1 cellular context compared by ENCODE assay signal in the genomic region with DNA sequence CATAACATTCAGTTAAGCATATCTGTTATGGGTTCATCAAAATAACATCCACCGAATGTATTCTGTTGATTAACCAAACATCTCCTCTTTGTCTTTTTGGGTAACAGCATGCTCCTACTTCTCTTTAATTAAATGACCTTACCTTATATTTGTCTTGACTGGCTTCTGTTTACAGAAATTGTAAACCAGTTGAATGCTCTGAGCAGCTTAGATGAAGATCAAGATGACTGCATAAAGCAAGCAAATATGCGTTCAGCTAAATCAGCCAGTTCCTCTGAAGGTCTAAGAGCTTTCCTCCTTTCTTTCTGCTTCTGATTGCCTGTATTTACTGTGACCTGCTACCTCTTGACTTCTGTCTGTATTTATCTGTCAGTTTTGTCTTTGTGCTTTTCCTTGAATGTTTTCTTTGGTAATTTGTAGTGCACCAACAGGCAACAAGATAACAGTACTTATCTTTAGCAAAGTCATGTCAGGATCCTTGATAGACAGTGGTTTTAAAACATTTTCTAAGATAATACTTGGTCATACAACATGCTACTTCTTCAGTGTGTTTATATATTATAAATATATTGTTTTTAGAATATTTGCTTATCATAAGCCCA.
TF ChIP-seq lines count a peak whose summit lies in the region.

No MANE protein-coding gene starts in this region.

TF ChIP-seq in K562, 482 proteins besides CTCF, POLR2A, EP300 and RAD21 (continued from another document):
- TF ChIP-seq, protein P1, sequence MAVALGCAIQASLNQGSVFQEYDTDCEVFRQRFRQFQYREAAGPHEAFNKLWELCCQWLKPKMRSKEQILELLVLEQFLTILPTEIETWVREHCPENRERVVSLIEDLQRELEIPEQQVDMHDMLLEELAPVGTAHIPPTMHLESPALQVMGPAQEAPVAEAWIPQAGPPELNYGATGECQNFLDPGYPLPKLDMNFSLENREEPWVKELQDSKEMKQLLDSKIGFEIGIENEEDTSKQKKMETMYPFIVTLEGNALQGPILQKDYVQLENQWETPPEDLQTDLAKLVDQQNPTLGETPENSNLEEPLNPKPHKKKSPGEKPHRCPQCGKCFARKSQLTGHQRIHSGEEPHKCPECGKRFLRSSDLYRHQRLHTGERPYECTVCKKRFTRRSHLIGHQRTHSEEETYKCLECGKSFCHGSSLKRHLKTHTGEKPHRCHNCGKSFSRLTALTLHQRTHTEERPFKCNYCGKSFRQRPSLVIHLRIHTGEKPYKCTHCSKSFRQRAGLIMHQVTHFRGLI (CRISPR knock-in tag; IDR thresholded peaks at IDR 0.05) = no peak
- TF ChIP-seq MED1 (CRISPR knock-in tag; IDR thresholded peaks at IDR 0.05; ENCODE audit: borderline replicate concordance) = no peak
- TF ChIP-seq NCOA1 (IDR thresholded peaks at IDR 0.05; ENCODE audit: low read depth) = no peak
- no peak for TF ChIP-seq PRMT5 (CRISPR knock-in tag; IDR thresholded peaks at IDR 0.05)
- no peak for TF ChIP-seq ZNF165 (CRISPR knock-in tag; IDR thresholded peaks at IDR 0.05; ENCODE audit: borderline replicate concordance)
- TF ChIP-seq, protein P2, sequence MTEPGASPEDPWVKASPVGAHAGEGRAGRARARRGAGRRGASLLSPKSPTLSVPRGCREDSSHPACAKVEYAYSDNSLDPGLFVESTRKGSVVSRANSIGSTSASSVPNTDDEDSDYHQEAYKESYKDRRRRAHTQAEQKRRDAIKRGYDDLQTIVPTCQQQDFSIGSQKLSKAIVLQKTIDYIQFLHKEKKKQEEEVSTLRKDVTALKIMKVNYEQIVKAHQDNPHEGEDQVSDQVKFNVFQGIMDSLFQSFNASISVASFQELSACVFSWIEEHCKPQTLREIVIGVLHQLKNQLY (CRISPR knock-in tag; conservative IDR thresholded peaks at IDR 0.05) = no peak
- peak; percentile 62 for TF ChIP-seq TEAD4 (IDR thresholded peaks at IDR 0.05; ENCODE audit: low read length)
- TF ChIP-seq TEAD4 (CRISPR knock-in tag; IDR thresholded peaks at IDR 0.05; ENCODE audit: borderline replicate concordance) = no peak
- no peak for TF ChIP-seq ZKSCAN1 (IDR thresholded peaks at IDR 0.05; ENCODE audit: low read depth, low read length)
- TF ChIP-seq ZBTB12 (CRISPR knock-in tag; IDR thresholded peaks at IDR 0.05) = no peak
- TF ChIP-seq TRIM24 (IDR thresholded peaks at IDR 0.05) = 0 out of 4 replicates have a peak, but pooled peaks have one; percentile 14 to 24
- no peak for TF ChIP-seq RNF2 (IDR thresholded peaks at IDR 0.05)
- TF ChIP-seq, protein P3, sequence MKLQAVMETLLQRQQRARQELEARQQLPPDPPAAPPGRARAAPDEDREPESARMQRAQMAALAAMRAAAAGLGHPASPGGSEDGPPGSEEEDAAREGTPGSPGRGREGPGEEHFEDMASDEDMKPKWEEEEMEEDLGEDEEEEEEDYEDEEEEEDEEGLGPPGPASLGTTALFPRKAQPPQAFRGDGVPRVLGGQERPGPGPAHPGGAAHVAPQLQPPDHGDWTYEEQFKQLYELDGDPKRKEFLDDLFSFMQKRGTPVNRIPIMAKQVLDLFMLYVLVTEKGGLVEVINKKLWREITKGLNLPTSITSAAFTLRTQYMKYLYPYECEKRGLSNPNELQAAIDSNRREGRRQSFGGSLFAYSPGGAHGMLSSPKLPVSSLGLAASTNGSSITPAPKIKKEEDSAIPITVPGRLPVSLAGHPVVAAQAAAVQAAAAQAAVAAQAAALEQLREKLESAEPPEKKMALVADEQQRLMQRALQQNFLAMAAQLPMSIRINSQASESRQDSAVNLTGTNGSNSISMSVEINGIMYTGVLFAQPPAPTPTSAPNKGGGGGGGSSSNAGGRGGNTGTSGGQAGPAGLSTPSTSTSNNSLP (IDR thresholded peaks at IDR 0.05; ENCODE audit: borderline replicate concordance, low read depth, low read length) = no peak
- TF ChIP-seq PREB (CRISPR knock-in tag; IDR thresholded peaks at IDR 0.05) = no peak
- TF ChIP-seq, protein P4, sequence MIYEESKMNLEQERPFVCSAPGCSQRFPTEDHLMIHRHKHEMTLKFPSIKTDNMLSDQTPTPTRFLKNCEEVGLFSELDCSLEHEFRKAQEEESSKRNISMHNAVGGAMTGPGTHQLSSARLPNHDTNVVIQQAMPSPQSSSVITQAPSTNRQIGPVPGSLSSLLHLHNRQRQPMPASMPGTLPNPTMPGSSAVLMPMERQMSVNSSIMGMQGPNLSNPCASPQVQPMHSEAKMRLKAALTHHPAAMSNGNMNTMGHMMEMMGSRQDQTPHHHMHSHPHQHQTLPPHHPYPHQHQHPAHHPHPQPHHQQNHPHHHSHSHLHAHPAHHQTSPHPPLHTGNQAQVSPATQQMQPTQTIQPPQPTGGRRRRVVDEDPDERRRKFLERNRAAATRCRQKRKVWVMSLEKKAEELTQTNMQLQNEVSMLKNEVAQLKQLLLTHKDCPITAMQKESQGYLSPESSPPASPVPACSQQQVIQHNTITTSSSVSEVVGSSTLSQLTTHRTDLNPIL (CRISPR knock-in tag; IDR thresholded peaks at IDR 0.05) = no peak
- TF ChIP-seq, protein P5, sequence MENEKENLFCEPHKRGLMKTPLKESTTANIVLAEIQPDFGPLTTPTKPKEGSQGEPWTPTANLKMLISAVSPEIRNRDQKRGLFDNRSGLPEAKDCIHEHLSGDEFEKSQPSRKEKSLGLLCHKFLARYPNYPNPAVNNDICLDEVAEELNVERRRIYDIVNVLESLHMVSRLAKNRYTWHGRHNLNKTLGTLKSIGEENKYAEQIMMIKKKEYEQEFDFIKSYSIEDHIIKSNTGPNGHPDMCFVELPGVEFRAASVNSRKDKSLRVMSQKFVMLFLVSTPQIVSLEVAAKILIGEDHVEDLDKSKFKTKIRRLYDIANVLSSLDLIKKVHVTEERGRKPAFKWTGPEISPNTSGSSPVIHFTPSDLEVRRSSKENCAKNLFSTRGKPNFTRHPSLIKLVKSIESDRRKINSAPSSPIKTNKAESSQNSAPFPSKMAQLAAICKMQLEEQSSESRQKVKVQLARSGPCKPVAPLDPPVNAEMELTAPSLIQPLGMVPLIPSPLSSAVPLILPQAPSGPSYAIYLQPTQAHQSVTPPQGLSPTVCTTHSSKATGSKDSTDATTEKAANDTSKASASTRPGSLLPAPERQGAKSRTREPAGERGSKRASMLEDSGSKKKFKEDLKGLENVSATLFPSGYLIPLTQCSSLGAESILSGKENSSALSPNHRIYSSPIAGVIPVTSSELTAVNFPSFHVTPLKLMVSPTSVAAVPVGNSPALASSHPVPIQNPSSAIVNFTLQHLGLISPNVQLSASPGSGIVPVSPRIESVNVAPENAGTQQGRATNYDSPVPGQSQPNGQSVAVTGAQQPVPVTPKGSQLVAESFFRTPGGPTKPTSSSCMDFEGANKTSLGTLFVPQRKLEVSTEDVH (IDR thresholded peaks at IDR 0.05; ENCODE audit: low read depth, partially characterized antibody) = no peak
- no peak for TF ChIP-seq MLLT1 (IDR thresholded peaks at IDR 0.05)
- 0 out of 2 replicates have a peak, but pooled peaks have one; percentile 19 for TF ChIP-seq ADNP (tag; IDR thresholded peaks at IDR 0.05)
- TF ChIP-seq NR3C1 (CRISPR knock-in tag; IDR thresholded peaks at IDR 0.05) = no peak
- no peak for TF ChIP-seq TEAD2 (tag; IDR thresholded peaks at IDR 0.05)
- TF ChIP-seq NCOA2 (IDR thresholded peaks at IDR 0.05; ENCODE audit: partially characterized antibody in 2 of 2) = no peak
- no peak for TF ChIP-seq FOS (IDR thresholded peaks at IDR 0.05; ENCODE audit: extremely low read depth, insufficient read length)
- TF ChIP-seq E2F1 (CRISPR knock-in tag; IDR thresholded peaks at IDR 0.05) = no peak
- TF ChIP-seq SMARCE1 (IDR thresholded peaks at IDR 0.05) = peak; percentile 43; the same call in 1 of the 2 replicates
- TF ChIP-seq NCOR1 (IDR thresholded peaks at IDR 0.05) = peak; percentile 45; the same call in 1 of the 2 replicates
- TF ChIP-seq ASH1L (IDR thresholded peaks at IDR 0.05; ENCODE audit: borderline replicate concordance, low read depth, partially characterized antibody) = no peak
- TF ChIP-seq ARID1B (IDR thresholded peaks at IDR 0.05) = peak; percentile 79
- no peak for TF ChIP-seq ETS2 (tag; IDR thresholded peaks at IDR 0.05; ENCODE audit: borderline replicate concordance, poor library complexity, severe bottlenecking)
- TF ChIP-seq HMG20B (CRISPR knock-in tag; IDR thresholded peaks at IDR 0.05) = no peak
- no peak for TF ChIP-seq TEAD1 (CRISPR knock-in tag; IDR thresholded peaks at IDR 0.05)
- TF ChIP-seq SMARCA4 (IDR thresholded peaks at IDR 0.05) = peak; percentile 70
- peak; percentile 72 for TF ChIP-seq CCNT2 (IDR thresholded peaks at IDR 0.05; ENCODE audit: borderline replicate concordance, extremely low read depth, insufficient read length, low read depth, low read length)
- TF ChIP-seq, protein P6, sequence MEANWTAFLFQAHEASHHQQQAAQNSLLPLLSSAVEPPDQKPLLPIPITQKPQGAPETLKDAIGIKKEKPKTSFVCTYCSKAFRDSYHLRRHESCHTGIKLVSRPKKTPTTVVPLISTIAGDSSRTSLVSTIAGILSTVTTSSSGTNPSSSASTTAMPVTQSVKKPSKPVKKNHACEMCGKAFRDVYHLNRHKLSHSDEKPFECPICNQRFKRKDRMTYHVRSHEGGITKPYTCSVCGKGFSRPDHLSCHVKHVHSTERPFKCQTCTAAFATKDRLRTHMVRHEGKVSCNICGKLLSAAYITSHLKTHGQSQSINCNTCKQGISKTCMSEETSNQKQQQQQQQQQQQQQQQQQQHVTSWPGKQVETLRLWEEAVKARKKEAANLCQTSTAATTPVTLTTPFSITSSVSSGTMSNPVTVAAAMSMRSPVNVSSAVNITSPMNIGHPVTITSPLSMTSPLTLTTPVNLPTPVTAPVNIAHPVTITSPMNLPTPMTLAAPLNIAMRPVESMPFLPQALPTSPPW (CRISPR knock-in tag; IDR thresholded peaks at IDR 0.05) = no peak
- TF ChIP-seq RUNX1 (IDR thresholded peaks at IDR 0.05; ENCODE audit: low read depth) = no peak
